8 cellular contexts compared by ENCODE assay signal in the genomic region with DNA sequence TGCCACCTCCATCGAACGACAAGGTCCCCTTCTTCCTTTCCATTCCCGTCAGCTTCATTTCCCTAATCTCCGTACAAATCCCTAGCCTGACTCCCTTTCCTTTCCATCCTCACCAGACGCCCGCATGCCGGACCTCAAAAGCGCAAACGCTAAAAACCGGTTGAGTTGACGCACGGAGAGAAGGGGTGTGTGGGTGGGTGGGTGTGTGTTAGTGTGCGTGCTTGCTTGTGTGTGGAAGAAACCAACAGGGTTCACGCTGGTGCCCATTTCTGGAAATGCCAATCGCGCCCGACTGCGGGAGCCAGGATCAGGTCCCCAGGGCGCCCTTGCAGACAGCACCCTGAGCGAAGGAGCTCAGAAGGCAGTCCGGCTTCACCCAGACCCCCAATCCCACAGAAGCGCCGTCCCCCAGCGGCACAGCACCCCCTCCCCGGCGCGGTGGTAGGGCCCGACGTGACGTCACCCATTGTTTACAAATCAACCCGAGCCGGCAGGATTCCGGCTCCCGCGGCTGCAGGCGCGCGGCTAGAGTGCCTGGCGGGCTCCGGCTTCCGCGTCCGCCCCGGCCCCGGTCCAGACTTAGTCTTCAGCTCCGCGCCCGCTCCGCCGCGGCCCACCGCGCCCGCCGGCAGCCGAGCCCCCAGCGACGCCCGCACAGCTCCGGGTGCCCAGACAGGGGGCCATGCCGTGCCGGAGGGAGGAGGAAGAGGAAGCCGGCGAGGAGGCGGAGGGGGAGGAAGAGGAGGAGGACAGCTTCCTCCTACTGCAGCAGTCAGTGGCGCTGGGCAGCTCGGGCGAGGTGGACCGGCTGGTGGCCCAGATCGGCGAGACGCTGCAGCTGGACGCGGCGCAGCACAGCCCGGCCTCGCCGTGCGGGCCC. TPM values are rescaled to one million over a fixed set of nuclear protein-coding genes. Genes with fewer than 3 reads are reported as not detected.
DNase-seq lines count a peak whose midpoint lies in the region; TF ChIP-seq lines count a peak whose summit lies in the region.

A gene with protein sequence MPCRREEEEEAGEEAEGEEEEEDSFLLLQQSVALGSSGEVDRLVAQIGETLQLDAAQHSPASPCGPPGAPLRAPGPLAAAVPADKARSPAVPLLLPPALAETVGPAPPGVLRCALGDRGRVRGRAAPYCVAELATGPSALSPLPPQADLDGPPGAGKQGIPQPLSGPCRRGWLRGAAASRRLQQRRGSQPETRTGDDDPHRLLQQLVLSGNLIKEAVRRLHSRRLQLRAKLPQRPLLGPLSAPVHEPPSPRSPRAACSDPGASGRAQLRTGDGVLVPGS (plus strand): TSS at position 500 of the 880 bp plus-strand sequence. CDS start 183 bp downstream, at position 683.

- peak within 1 kb of the TSS; percentile 94 for H3K4me3 ChIP-seq in Caco-2 (ENCODE audit: low read depth, low read length)
- peak within 1 kb of the TSS; percentile 95 for H3K4me3 ChIP-seq in OCI-LY7 (ENCODE audit: low read depth, low read length, poor library complexity, severe bottlenecking)
- H3K4me3 ChIP-seq in muscle layer of colon (ENCODE audit: low read depth in 1 of 2, low read length in 2 of 2): peak within 1 kb of the TSS; percentile 79 to 99

- H3K9me3 ChIP-seq in Caco-2 (no peaks in the 10 kb centered on the region), OCI-LY7 (ENCODE audit: low read length) (no peaks in the 10 kb centered on the region), muscle layer of colon (ENCODE audit: low read length) (no peaks in the 10 kb centered on the region)

- H3K9me2 ChIP-seq in OCI-LY7 (ENCODE audit: insufficient read depth, low read length): no peaks in the 10 kb centered on the region

- H3K4me3 Mint-ChIP-seq in Caco-2 (ENCODE audit: unreplicated experiment): peak within 1 kb of the TSS; percentile 86

- peak; percentile 81 for TF ChIP-seq POLR2A in erythroblast (IDR thresholded peaks at IDR 0.05; ENCODE audit: low read length)

- CTCF ChIA-PET in Caco-2 (lab: Charles Lee) (interaction anchor here (0.7 kb wide), 1 partner anchor 943 kb away, joined by 3 read pairs; no protein-coding TSS in a partner anchor), OCI-LY7 (lab: Charles Lee; ENCODE audit: unreplicated experiment) (interaction anchor here (1.3 kb wide), 1 partner anchor 40 kb away, joined by 5 read pairs; no protein-coding TSS in a partner anchor)

- H3K4me1 Mint-ChIP-seq in Caco-2 (ENCODE audit: low read depth, unreplicated experiment): peaks cover 7% of the 10 kb centered on the region

- H2AFZ ChIP-seq in OCI-LY7 (ENCODE audit: low read length): peak within 1 kb of the TSS; percentile 91

- BruUV-seq in Caco-2 (replicated peaks; lab: Mats Ljungman, UMichigan) (no TSS peak), OCI-LY7 (replicated peaks; lab: Mats Ljungman, UMichigan) (no TSS peak)

- H3K27ac ChIP-seq in OCI-LY7 (ENCODE audit: low read depth, low read length, poor library complexity, severe bottlenecking): peak within 1 kb of the TSS; percentile 50
- peak within 1 kb of the TSS; percentile 86 for H3K27ac ChIP-seq in muscle layer of colon (ENCODE audit: low read depth, low read length)

- H3K9me3 Mint-ChIP-seq in Caco-2 (ENCODE audit: unreplicated experiment): no peaks in the 10 kb centered on the region

- H3K36me3 ChIP-seq in Caco-2 (ENCODE audit: control insufficient read depth, insufficient read depth, low read length) (no peaks in the 10 kb centered on the region), OCI-LY7 (ENCODE audit: insufficient read depth, low read length) (no peaks in the 10 kb centered on the region), muscle layer of colon (ENCODE audit: insufficient read depth, low read length) (no peaks in the 10 kb centered on the region)

- peaks cover 3% of the 10 kb centered on the region for H3K27me3 Mint-ChIP-seq in Caco-2 (ENCODE audit: insufficient read depth, unreplicated experiment)

- H3K27ac Mint-ChIP-seq in Caco-2 (ENCODE audit: unreplicated experiment): peak within 1 kb of the TSS; percentile 99

- TF ChIP-seq CTCF in Caco-2 (IDR thresholded peaks at IDR 0.05; ENCODE audit: insufficient read depth in 1 of 2, low read depth in 1 of 2, low read length in 1 of 2, severe bottlenecking in 1 of 2, unreplicated experiment in 1 of 2) (no peak), GM20000 (IDR thresholded peaks at IDR 0.05; ENCODE audit: extremely low read depth, missing control alignments) (no peak), OCI-LY7 (conservative IDR thresholded peaks at IDR 0.05; ENCODE audit: low read length) (no peak)

- no peaks in the 10 kb centered on the region for H3K79me2 ChIP-seq in OCI-LY7 (ENCODE audit: insufficient read depth, low read depth, low read length)

- H3K4me1 ChIP-seq in Caco-2 (peaks cover 4% of the 10 kb centered on the region), OCI-LY7 (ENCODE audit: insufficient read depth, low read length, poor library complexity, severe bottlenecking) (peaks cover 14% of the 10 kb centered on the region), muscle layer of colon (ENCODE audit: insufficient read depth, low read length) (peaks cover 15% of the 10 kb centered on the region)

- no peaks in the 10 kb centered on the region for H4K20me1 ChIP-seq in OCI-LY7 (ENCODE audit: insufficient read depth, low read length)

- H3K27me3 ChIP-seq in Caco-2 (replicated peaks; ENCODE audit: control insufficient read depth, insufficient read depth, low read length) (no peaks in the 10 kb centered on the region), muscle layer of colon (ENCODE audit: control insufficient read depth in 1 of 2, insufficient read depth in 2 of 2, low read length in 2 of 2) (no peaks in the 10 kb centered on the region)

- peak within 1 kb of the TSS; percentile 91 for H3K4me2 ChIP-seq in OCI-LY7 (ENCODE audit: low read length)

- H3K36me3 Mint-ChIP-seq in Caco-2 (ENCODE audit: insufficient read depth, unreplicated experiment): peaks cover 11% of the 10 kb centered on the region

- DNase-seq in Caco-2 (peak; percentile 89 to 92), GM20000 (ENCODE audit: low spot score) (peak; percentile 86), HT-29 (ENCODE audit: low spot score) (peak; percentile 87), OCI-LY7 (ENCODE audit: low spot score) (peak; percentile 90), activated T-cell treated with anti-CD3 and anti-CD28 coated beads for 48 hours (ENCODE audit: low read depth) (peak; percentile 81), erythroblast (lab: John Stamatoyannopoulos, UW) (peak; percentile 93 to 95)
- peak; percentile 94 for DNase-seq in stimulated activated CD8-positive, alpha-beta memory T cell treated with anti-CD3 and anti-CD28 coated beads, Interleukin-4, amount 100 ng/mL, for 48 hours

- intact Hi-C loops in Caco-2 (cut with micrococcal nuclease; ENCODE audit: unreplicated experiment) (loop anchor here (1.0 to 2.0 kb wide), 2 partner anchors 16 to 27 kb away; a partner anchor contains a TSS), OCI-LY7 (cut with micrococcal nuclease; ENCODE audit: unreplicated experiment) (loop anchor here (1.0 kb wide), 1 partner anchor 27 kb away; a partner anchor contains a TSS)

- H3K9ac ChIP-seq in muscle layer of colon (ENCODE audit: low read length): peak within 1 kb of the TSS; percentile 61

- POLR2A ChIA-PET in Caco-2 (lab: Charles Lee) (interaction anchor here (1.0 kb wide), 2 partner anchors 9 to 27 kb away, joined by 3 to 4 read pairs; a partner anchor contains a TSS), OCI-LY7 (lab: Charles Lee) (interaction anchor here (0.5 to 2.9 kb wide), 6 partner anchors 11 to 149 kb away, joined by 3 to 21 read pairs (median 4); a partner anchor contains a TSS)

RNA-seq across cellular contexts. Expression of the gene that starts here (rescaled TPM):
- total RNA-seq in Caco-2 (2022) (2.3 and 2.9 TPM in 2 replicates), OCI-LY7 (2022) (12.2 and 12.4 TPM in 2 replicates)
- 3.7 and 5.8 TPM in 2 replicates for total RNA-seq in HT-29 (2014; rRNA removed; shearing (Covaris generic))
- total RNA-seq in OCI-LY7 (2014; rRNA removed; shearing (Covaris generic)): 5.1 and 7.0 TPM in 2 replicates

Comparison
In these comparisons a context has a peak if more than half of its experiments do, and no peak if none do; other contexts are left out.
1. Peak in every context shown above with its lines: DNase-seq, H3K4me3 ChIP-seq and H3K27ac ChIP-seq.